ENCODE assay signal across 1 cellular context in genomic region chr9:99085949-99086948, GRCh38.
TF ChIP-seq lines count a peak whose summit lies in the region.

No MANE protein-coding gene starts in this region.

TF ChIP-seq in HepG2, 621 proteins besides CTCF, POLR2A, EP300 and RAD21:
- TF ChIP-seq CHCHD3 (CRISPR knock-in tag; IDR thresholded peaks at IDR 0.05), result no peak
- no peak for TF ChIP-seq TBL1XR1 (IDR thresholded peaks at IDR 0.05; ENCODE audit: borderline replicate concordance, low read length, partially characterized antibody)
- no peak for TF ChIP-seq PLRG1 (conservative IDR thresholded peaks at IDR 0.05)
- TF ChIP-seq ZNF510 (CRISPR knock-in tag; IDR thresholded peaks at IDR 0.05; ENCODE audit: low read depth), result no peak
- TF ChIP-seq SKI (IDR thresholded peaks at IDR 0.05; ENCODE audit: partially characterized antibody), result no peak
- TF ChIP-seq SP5 (CRISPR knock-in tag; IDR thresholded peaks at IDR 0.05; ENCODE audit: borderline replicate concordance, low read depth), result no peak
- no peak for TF ChIP-seq UBTF (CRISPR knock-in tag; IDR thresholded peaks at IDR 0.05)
- no peak for TF ChIP-seq NFIB (CRISPR knock-in tag; IDR thresholded peaks at IDR 0.05; ENCODE audit: borderline replicate concordance)
- no peak for TF ChIP-seq YEATS2 (CRISPR knock-in tag; IDR thresholded peaks at IDR 0.05; ENCODE audit: borderline replicate concordance)
- no peak for TF ChIP-seq ARID2 (CRISPR knock-in tag; IDR thresholded peaks at IDR 0.05; ENCODE audit: borderline replicate concordance)
- TF ChIP-seq ZNF580 (CRISPR knock-in tag; IDR thresholded peaks at IDR 0.05; ENCODE audit: borderline replicate concordance, low read depth), result no peak
